8 cellular contexts compared by ENCODE assay signal in genomic region chr16:67030221-67030962, GRCh38. TPM values are rescaled to one million over a fixed set of nuclear protein-coding genes. Genes with fewer than 3 reads are reported as not detected.
DNase-seq lines count a peak whose midpoint lies in the region; ATAC-seq and TF ChIP-seq lines count a peak whose summit lies in the region.

No MANE protein-coding gene starts in this region.

- H3K27ac ChIP-seq in IMR-90 (ENCODE audit: insufficient read depth, low read length) (peak overlapping the region; percentile 92), muscle layer of colon (ENCODE audit: low read depth, low read length) (peak overlapping the region; percentile 91)

- ATAC-seq in IMR-90 (ENCODE audit: low read depth) = no peak
- ATAC-seq in HG02623 (IDR thresholded peaks at IDR 0.05; ENCODE audit: unreplicated experiment) = no peak

- no peak for TF ChIP-seq CTCF in AG04449 (IDR thresholded peaks at IDR 0.05; ENCODE audit: insufficient read depth, low read length, missing control alignments)
- no peak for TF ChIP-seq CTCF in IMR-90 (conservative IDR thresholded peaks at IDR 0.05; ENCODE audit: low read depth, low read length)
- no peak for TF ChIP-seq CTCF in cardiac fibroblast (IDR thresholded peaks at IDR 0.05; ENCODE audit: low read depth, low read length)

- H3K9ac ChIP-seq in IMR-90 (ENCODE audit: low read depth, low read length) = peak overlapping the region; percentile 88
- H3K9ac ChIP-seq in muscle layer of colon (ENCODE audit: low read length) = peak overlapping the region; percentile 57

- BruUV-seq in IMR-90 (replicated peaks; lab: Mats Ljungman, UMichigan) = no TSS peak

- H4K20me1 ChIP-seq in IMR-90 (ENCODE audit: insufficient read depth, low read length) = peaks cover 38% of the 10 kb centered on the region

- H4K8ac ChIP-seq in IMR-90 (ENCODE audit: low read depth in 2 of 2, low read length in 2 of 2) = peak overlapping the region in 1 of 2 experiments; percentile 49; a peak in 1 of 4 replicates

- H3K36me3 ChIP-seq in IMR-90 (ENCODE audit: control insufficient read depth, insufficient read depth, low read length) (peaks cover 8% of the 10 kb centered on the region), muscle layer of colon (ENCODE audit: insufficient read depth, low read length) (no peaks in the 10 kb centered on the region)

- CTCF ChIA-PET in AG04449 (lab: Yijun Ruan, JAX) (interaction anchor here (0.7 to 4.2 kb wide), 12 partner anchors 10 to 168 kb away, joined by 3 to 20 read pairs (median 4); no protein-coding TSS in a partner anchor), IMR-90 (lab: Yijun Ruan, JAX) (interaction anchor here (1.1 to 1.9 kb wide), 2 partner anchors 12 to 71 kb away, joined by 4 to 9 read pairs; no protein-coding TSS in a partner anchor)

- peak overlapping the region; percentile 94 for H3K4me2 ChIP-seq in IMR-90 (ENCODE audit: low read depth, low read length)

- H2BK5ac ChIP-seq in IMR-90 (ENCODE audit: low read depth, low read length, poor library complexity, severe bottlenecking) = peak overlapping the region; percentile 91

- H3K9me3 ChIP-seq in IMR-90 (ENCODE audit: control insufficient read depth, insufficient read depth, low read length) (no peaks in the 10 kb centered on the region), muscle layer of colon (ENCODE audit: low read length) (no peaks in the 10 kb centered on the region)

- H3K27me3 ChIP-seq in IMR-90 (ENCODE audit: control insufficient read depth, insufficient read depth, low read length) = no peaks in the 10 kb centered on the region
- no peaks in the 10 kb centered on the region for H3K27me3 ChIP-seq in muscle layer of colon (ENCODE audit: control insufficient read depth in 1 of 2, insufficient read depth in 2 of 2, low read length in 2 of 2)

- H3K4ac ChIP-seq in IMR-90 (ENCODE audit: low read depth, low read length) = peak overlapping the region; percentile 44; the same call in 1 of the 2 replicates

- DNase-seq in AG04449 (ENCODE audit: low read depth, low spot score) = no peak
- no peak for DNase-seq in IMR-90
- DNase-seq in cardiac fibroblast (ENCODE audit: low read depth in 2 of 2) = no peak
- DNase-seq in 8988T = no peak
- no peak for DNase-seq in AG08396 (ENCODE audit: low spot score)
- no peak for DNase-seq in COR-L47 (lab: John Stamatoyannopoulos, UW)

- dilution Hi-C loops in IMR-90 (cut with HindIII; ENCODE audit: low sequenced_read_pairs, unreplicated experiment) = no loop called here

- H2BK15ac ChIP-seq in IMR-90 (ENCODE audit: low read depth, low read length) = no peak overlapping the region

- POLR2A ChIA-PET in AG04449 (lab: Yijun Ruan, JAX) = no interaction called here
- POLR2A ChIA-PET in IMR-90 (lab: Charles Lee; ENCODE audit: unreplicated experiment) = interaction anchor here (0.6 kb wide), 1 partner anchor 31 kb away, joined by 21 read pairs; no protein-coding TSS in a partner anchor

- peak overlapping the region; percentile 32; the same call in 1 of the 2 replicates for H3K56ac ChIP-seq in IMR-90 (ENCODE audit: extremely low read depth, insufficient read depth, low read length)

- no peak overlapping the region for H4K5ac ChIP-seq in IMR-90 (ENCODE audit: low read depth, low read length)

- H2BK120ac ChIP-seq in IMR-90 (ENCODE audit: low read depth, low read length) = no peak overlapping the region

- H3K79me1 ChIP-seq in IMR-90 (ENCODE audit: low read depth in 1 of 2, low read length in 2 of 2) = peaks cover 5 to 31% of the 10 kb centered on the region in 2 experiments; a peak in 3 of 4 replicates

- no peak for TF ChIP-seq POLR2A in IMR-90 (IDR thresholded peaks at IDR 0.05; ENCODE audit: low read depth, low read length)

- H2AK5ac ChIP-seq in IMR-90 (ENCODE audit: low read depth, low read length) = peak overlapping the region; percentile 36; the same call in 1 of the 2 replicates

- TF ChIP-seq RAD21 in IMR-90 (IDR thresholded peaks at IDR 0.05; ENCODE audit: low read length) = no peak

- intact Hi-C loops in IMR-90 (cut with micrococcal nuclease) = loop anchor here (5.0 kb wide), 1 partner anchor 62 kb away; no protein-coding TSS in a partner anchor

- no peak overlapping the region for H3K18ac ChIP-seq in IMR-90 (ENCODE audit: low read depth, low read length)

- in situ Hi-C loops in IMR-90 (cut with MboI; ENCODE audit: low sequenced_read_pairs) = no loop called here

- H2AK9ac ChIP-seq in IMR-90 (replicated peaks; ENCODE audit: low read depth, low read length, poor library complexity) = no peak overlapping the region

- no peak overlapping the region for H4K91ac ChIP-seq in IMR-90 (ENCODE audit: insufficient read depth, low read depth, low read length)

- no CpG with 5 or more reads among the region's 18 CpGs for WGBS in IMR-90 (ENCODE audit: extremely low coverage in 2 of 2, insufficient read length in 1 of 2), 2 experiments

- H3K4me1 ChIP-seq in IMR-90 (ENCODE audit: control insufficient read depth, insufficient read depth, low read length) (peaks cover 11% of the 10 kb centered on the region), muscle layer of colon (ENCODE audit: insufficient read depth, low read length) (peaks cover 18% of the 10 kb centered on the region)

- H3K23ac ChIP-seq in IMR-90 (ENCODE audit: low read depth, low read length) = peak overlapping the region; percentile 43

- no peak overlapping the region for H2BK20ac ChIP-seq in IMR-90 (ENCODE audit: low read depth, low read length)

- peak overlapping the region; percentile 78 for H3K4me3 ChIP-seq in AG04449 (ENCODE audit: low read depth, low read length)
- H3K4me3 ChIP-seq in IMR-90 (ENCODE audit: insufficient read depth, low read depth, low read length) = peak overlapping the region; percentile 85
- H3K4me3 ChIP-seq in cardiac fibroblast (replicated peaks in 1 of 2; ENCODE audit: low read depth in 2 of 2, low read length in 2 of 2) = peak overlapping the region; percentile 71 to 77
- H3K4me3 ChIP-seq in muscle layer of colon (ENCODE audit: low read depth in 1 of 2, low read length in 2 of 2) = peak overlapping the region; percentile 56 to 87

- no peak overlapping the region for H2AFZ ChIP-seq in IMR-90 (replicated peaks; ENCODE audit: low read length, poor library complexity)

- H3K9me1 ChIP-seq in IMR-90 (ENCODE audit: insufficient read depth, low read length) = peaks cover 6% of the 10 kb centered on the region; the same call in 1 of the 2 replicates

- H3K14ac ChIP-seq in IMR-90 (replicated peaks; ENCODE audit: low read depth, low read length) = peak overlapping the region; percentile 59

TF ChIP-seq in IMR-90, 13 proteins besides CTCF, POLR2A, EP300 and RAD21:
- no peak for TF ChIP-seq CEBPB (IDR thresholded peaks at IDR 0.05; ENCODE audit: low read depth, low read length)
- no peak for TF ChIP-seq FOS (IDR thresholded peaks at IDR 0.05; ENCODE audit: low read depth, low read length)
- no peak for TF ChIP-seq CHD1 (IDR thresholded peaks at IDR 0.05; ENCODE audit: low read depth, low read length)
- TF ChIP-seq MXI1 (IDR thresholded peaks at IDR 0.05; ENCODE audit: borderline replicate concordance, low read depth, low read length) = no peak
- TF ChIP-seq BHLHE40 (IDR thresholded peaks at IDR 0.05; ENCODE audit: low read depth, low read length) = no peak
- TF ChIP-seq NFE2L2 (IDR thresholded peaks at IDR 0.05; ENCODE audit: low read depth, low read length) = no peak
- TF ChIP-seq MAFK (IDR thresholded peaks at IDR 0.05; ENCODE audit: low read depth, low read length) = no peak
- TF ChIP-seq, protein P1, sequence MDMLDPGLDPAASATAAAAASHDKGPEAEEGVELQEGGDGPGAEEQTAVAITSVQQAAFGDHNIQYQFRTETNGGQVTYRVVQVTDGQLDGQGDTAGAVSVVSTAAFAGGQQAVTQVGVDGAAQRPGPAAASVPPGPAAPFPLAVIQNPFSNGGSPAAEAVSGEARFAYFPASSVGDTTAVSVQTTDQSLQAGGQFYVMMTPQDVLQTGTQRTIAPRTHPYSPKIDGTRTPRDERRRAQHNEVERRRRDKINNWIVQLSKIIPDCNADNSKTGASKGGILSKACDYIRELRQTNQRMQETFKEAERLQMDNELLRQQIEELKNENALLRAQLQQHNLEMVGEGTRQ (IDR thresholded peaks at IDR 0.05; ENCODE audit: low read depth, low read length) = no peak
- TF ChIP-seq MAZ (IDR thresholded peaks at IDR 0.05; ENCODE audit: borderline replicate concordance, low read depth, low read length) = no peak

RNA-seq across cellular contexts. Expression of gene CBFB, which starts 1.4 kb away (rescaled TPM):
- 48.0 and 110 TPM in 2 replicates for total RNA-seq in IMR-90 (2012; rRNA removed)
- 39.8 and 44.2 TPM in 2 replicates for polyA plus RNA-seq in IMR-90 (2012; rRNA removed)
- 21.2 and 26.2 TPM in 2 replicates for polyA plus RNA-seq in IMR-90 (2012; cell fraction: cytosol; rRNA removed)
- polyA plus RNA-seq in IMR-90 (2012; cell fraction: nucleus; rRNA removed; ENCODE audit: low replicate concordance) = 21.3 and 21.6 TPM in 2 replicates

RNA-seq across cellular contexts. Expression of gene CES4A, which starts 42.0 kb away (rescaled TPM):
- 0.72 and 0.83 TPM in 2 replicates for total RNA-seq in IMR-90 (2012; rRNA removed)
- 4.0 and 4.7 TPM in 2 replicates for polyA plus RNA-seq in IMR-90 (2012; rRNA removed)
- polyA plus RNA-seq in IMR-90 (2012; cell fraction: cytosol; rRNA removed) = 1.7 and 2.2 TPM in 2 replicates
- polyA plus RNA-seq in IMR-90 (2012; cell fraction: nucleus; rRNA removed; ENCODE audit: low replicate concordance) = 43.1 and 51.7 TPM in 2 replicates
